In the genomic region with DNA sequence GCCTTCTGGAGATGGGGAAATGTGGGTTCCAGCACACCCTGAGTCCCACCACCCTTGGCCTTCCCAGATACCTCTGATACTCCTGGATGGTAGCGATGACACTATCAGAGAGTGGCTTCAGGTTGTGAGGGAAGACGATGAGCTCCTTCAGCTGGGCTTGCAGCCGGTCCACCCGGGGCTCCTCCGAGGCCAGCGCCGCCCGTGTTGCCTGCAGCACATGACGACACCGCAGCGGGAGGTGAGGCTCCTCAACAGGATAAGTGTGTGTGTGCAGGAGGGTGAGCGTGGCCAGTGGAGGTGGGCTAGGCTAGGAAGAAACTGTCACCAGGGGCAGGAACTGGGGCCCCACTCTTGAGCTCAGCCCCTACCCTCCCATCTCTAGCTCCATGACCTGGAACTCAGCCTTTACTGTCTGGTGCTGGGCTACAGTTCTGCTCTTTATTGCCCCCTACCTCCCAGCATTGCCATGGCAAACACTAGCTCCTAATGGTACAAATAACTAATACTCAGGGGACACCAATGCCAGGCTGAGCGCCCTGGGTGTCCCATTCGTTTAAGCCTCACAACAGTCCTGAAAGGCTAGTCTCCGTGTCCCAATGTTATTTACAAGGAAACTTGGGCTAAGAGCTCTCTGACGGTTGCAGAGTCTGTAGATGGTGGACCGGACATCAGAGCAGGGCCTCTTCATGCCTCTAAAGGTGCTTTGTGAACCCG, we compare ENCODE assay signal across 9 cellular contexts.
DNase-seq lines count a peak whose midpoint lies in the region; ATAC-seq and TF ChIP-seq lines count a peak whose summit lies in the region.
"Had no signal": no experiment of that assay in that cellular context is flagged by ENCODE, and none has a peak within 500 bp of the region (broad histone marks: within the 10 kb centered on the region; RNA-seq: fewer than 3 reads in every experiment).

No MANE protein-coding gene starts in this region.

- H3K79me2 ChIP-seq in mesendoderm (ENCODE audit: control insufficient read depth, insufficient read depth, low read length) = no peaks in the 10 kb centered on the region

- H3K4me2 ChIP-seq in IMR-90 (ENCODE audit: low read depth, low read length) (no peak overlapping the region), mesendoderm (ENCODE audit: low read length) (no peak overlapping the region)

- POLR2A ChIA-PET in IMR-90 (lab: Charles Lee; ENCODE audit: unreplicated experiment) = no interaction called here

- no peak overlapping the region for H2BK20ac ChIP-seq in IMR-90 (ENCODE audit: low read depth, low read length)

- H3K9me1 ChIP-seq in IMR-90 (ENCODE audit: insufficient read depth, low read length) = peaks cover 3% of the 10 kb centered on the region

- H2BK120ac ChIP-seq in IMR-90 (ENCODE audit: low read depth, low read length) = no peak overlapping the region
- no peak overlapping the region for H2BK120ac ChIP-seq in mesendoderm (ENCODE audit: low read depth, low read length)

- DNase-seq in DMS153 (lab: John Stamatoyannopoulos, UW) (peak; percentile 61), IMR-90 (no peak), astrocyte of the cerebellum (ENCODE audit: low read depth) (no peak), mesendoderm (peak; percentile 59), NCI-H2029 (lab: John Stamatoyannopoulos, UW) (no peak)
- no peak for DNase-seq in stimulated activated naive CD4-positive, alpha-beta T cell treated with Interleukin-2 at 50 U/mL for 16 hours (lab: John Stamatoyannopoulos, UW)
- no peak for DNase-seq in stimulated activated CD4-positive, alpha-beta T cell treated with anti-CD3 and anti-CD28 coated beads, Interleukin-4, amount 100 ng/mL, for 1 hour

- TF ChIP-seq CTCF in IMR-90 (conservative IDR thresholded peaks at IDR 0.05; ENCODE audit: low read depth, low read length) (peak; percentile 49), astrocyte of the cerebellum (IDR thresholded peaks at IDR 0.05; ENCODE audit: low read depth, low read length, missing control alignments) (peak; percentile 55)

- H4K91ac ChIP-seq in IMR-90 (ENCODE audit: insufficient read depth, low read depth, low read length) = no peak overlapping the region

- TF ChIP-seq RAD21 in IMR-90 (IDR thresholded peaks at IDR 0.05; ENCODE audit: low read length) = peak; percentile 42

- BruUV-seq in IMR-90 (replicated peaks; lab: Mats Ljungman, UMichigan) = no TSS peak

- H3K27me3 ChIP-seq in IMR-90 (ENCODE audit: control insufficient read depth, insufficient read depth, low read length) (no peaks in the 10 kb centered on the region), mesendoderm (ENCODE audit: insufficient read depth, low read length, poor library complexity) (no peaks in the 10 kb centered on the region)

- H3K4me3 ChIP-seq in IMR-90 (ENCODE audit: insufficient read depth, low read depth, low read length) (no peak overlapping the region), astrocyte of the cerebellum (ENCODE audit: low read depth, low read length) (no peak overlapping the region), mesendoderm (ENCODE audit: low read length) (no peak overlapping the region)

- H2AK5ac ChIP-seq in IMR-90 (ENCODE audit: low read depth, low read length) = no peak overlapping the region
- no peak overlapping the region for H2AK5ac ChIP-seq in mesendoderm (ENCODE audit: low read length)

- H3K56ac ChIP-seq in IMR-90 (ENCODE audit: extremely low read depth, insufficient read depth, low read length) = no peak overlapping the region
- H3K56ac ChIP-seq in mesendoderm (ENCODE audit: low read length) = no peak overlapping the region

- no peak overlapping the region for H3K27ac ChIP-seq in IMR-90 (ENCODE audit: insufficient read depth, low read length)
- H3K27ac ChIP-seq in mesendoderm (ENCODE audit: low read depth, low read length) = no peak overlapping the region

- dilution Hi-C loops in IMR-90 (cut with HindIII; ENCODE audit: low sequenced_read_pairs, unreplicated experiment) = no loop called here

- H2AK9ac ChIP-seq in IMR-90 (replicated peaks; ENCODE audit: low read depth, low read length, poor library complexity) = no peak overlapping the region

- H2BK15ac ChIP-seq in IMR-90 (ENCODE audit: low read depth, low read length) (no peak overlapping the region), mesendoderm (replicated peaks; ENCODE audit: low read depth) (no peak overlapping the region)

- no peaks in the 10 kb centered on the region for H3K9me3 ChIP-seq in IMR-90 (ENCODE audit: control insufficient read depth, insufficient read depth, low read length)

- ATAC-seq in IMR-90 (ENCODE audit: low read depth) (peak; percentile 77), HG02798 (IDR thresholded peaks at IDR 0.05; ENCODE audit: poor library complexity, unreplicated experiment) (no peak)
- ATAC-seq: stimulated activated memory B cell treated with anti-CD40 and anti-IgM and Interleukin-4, amounts not matched to agents 10 μg/mL and 1 μg/mL and 100 μg/mL, for 72 hours had no signal

- no peaks in the 10 kb centered on the region for H3K4me1 ChIP-seq in IMR-90 (ENCODE audit: control insufficient read depth, insufficient read depth, low read length)
- no peaks in the 10 kb centered on the region for H3K4me1 ChIP-seq in mesendoderm (ENCODE audit: control insufficient read depth, low read depth, low read length)

- H3K4ac ChIP-seq in IMR-90 (ENCODE audit: low read depth, low read length) = no peak overlapping the region
- H3K4ac ChIP-seq in mesendoderm (ENCODE audit: low read depth, low read length) = no peak overlapping the region

- H2BK5ac ChIP-seq in IMR-90 (ENCODE audit: low read depth, low read length, poor library complexity, severe bottlenecking) = no peak overlapping the region
- H2BK5ac ChIP-seq in mesendoderm (ENCODE audit: low read length) = no peak overlapping the region

- H3K9ac ChIP-seq in IMR-90 (ENCODE audit: low read depth, low read length) (no peak overlapping the region), mesendoderm (ENCODE audit: low read length) (no peak overlapping the region)

- WGBS in IMR-90 (ENCODE audit: extremely low coverage in 2 of 2, insufficient read length in 1 of 2), 2 experiments = 87% methylated on average over 8 of the region's 18 CpGs; no CpG with 5 or more reads in 1 of the 2 experiments
- no CpG with 5 or more reads among the region's 18 CpGs for WGBS in mesendoderm (ENCODE audit: extremely low coverage, insufficient coverage, low lambda C conversion rate)

- in situ Hi-C loops in IMR-90 (cut with MboI; ENCODE audit: low sequenced_read_pairs) (no loop called here), astrocyte of the cerebellum (cut with HindIII; ENCODE audit: low sequenced_read_pairs) (no loop called here)

- H3K18ac ChIP-seq in IMR-90 (ENCODE audit: low read depth, low read length) (no peak overlapping the region), mesendoderm (ENCODE audit: low read length) (no peak overlapping the region)

- H4K5ac ChIP-seq in IMR-90 (ENCODE audit: low read depth, low read length) = no peak overlapping the region
- no peak overlapping the region for H4K5ac ChIP-seq in mesendoderm (ENCODE audit: low read length)

- no peaks in the 10 kb centered on the region for H4K20me1 ChIP-seq in IMR-90 (ENCODE audit: insufficient read depth, low read length)

- intact Hi-C loops in IMR-90 (cut with micrococcal nuclease) = no loop called here

- H3K36me3 ChIP-seq in IMR-90 (ENCODE audit: control insufficient read depth, insufficient read depth, low read length) (peaks cover 13% of the 10 kb centered on the region; the same call in 1 of the 2 replicates), mesendoderm (ENCODE audit: control insufficient read depth, insufficient read depth, low read length) (no peaks in the 10 kb centered on the region)

- no peak for TF ChIP-seq POLR2A in IMR-90 (IDR thresholded peaks at IDR 0.05; ENCODE audit: low read depth, low read length)

- H3K79me1 ChIP-seq in IMR-90 (ENCODE audit: low read depth in 1 of 2, low read length in 2 of 2) = no peaks in the 10 kb centered on the region
- H3K79me1 ChIP-seq in mesendoderm (ENCODE audit: low read length) = no peaks in the 10 kb centered on the region

- no peak overlapping the region for H3K23ac ChIP-seq in IMR-90 (ENCODE audit: low read depth, low read length)
- H3K23ac ChIP-seq in mesendoderm (ENCODE audit: low read length) = no peak overlapping the region

- CTCF ChIA-PET in IMR-90 (lab: Yijun Ruan, JAX) = interaction anchor here (0.7 to 1.4 kb wide), 7 partner anchors 9 to 71 kb away, joined by 3 to 6 read pairs (median 4); no protein-coding TSS in a partner anchor

- no peak overlapping the region for H2AFZ ChIP-seq in IMR-90 (replicated peaks; ENCODE audit: low read length, poor library complexity)

- no peak overlapping the region for H4K8ac ChIP-seq in IMR-90 (ENCODE audit: low read depth in 2 of 2, low read length in 2 of 2)
- H4K8ac ChIP-seq in mesendoderm (ENCODE audit: low read depth, low read length) = no peak overlapping the region

- no peak overlapping the region for H3K14ac ChIP-seq in IMR-90 (replicated peaks; ENCODE audit: low read depth, low read length)

TF ChIP-seq in IMR-90, 13 proteins besides CTCF, POLR2A, EP300 and RAD21:
- TF ChIP-seq FOS (IDR thresholded peaks at IDR 0.05; ENCODE audit: low read depth, low read length) (no peak), SMC3 (IDR thresholded peaks at IDR 0.05; ENCODE audit: low read depth, low read length) (peak; percentile 34; the same call in 1 of the 2 replicates)

Comparison
In these comparisons a context has a peak if more than half of its experiments do, and no peak if none do; other contexts are left out.
1. DNase-seq: peak in DMS153 (single experiment) and mesendoderm (single experiment); none in IMR-90 (single experiment), astrocyte of the cerebellum (single experiment), NCI-H2029 (single experiment), stimulated activated naive CD4-positive, alpha-beta T cell treated with Interleukin-2 at 50 U/mL for 16 hours (single experiment) and stimulated activated CD4-positive, alpha-beta T cell treated with anti-CD3 and anti-CD28 coated beads, Interleukin-4, amount 100 ng/mL, for 1 hour (single experiment).